Comparison of ENCODE assay signal across 27 cellular contexts in the genomic region with DNA sequence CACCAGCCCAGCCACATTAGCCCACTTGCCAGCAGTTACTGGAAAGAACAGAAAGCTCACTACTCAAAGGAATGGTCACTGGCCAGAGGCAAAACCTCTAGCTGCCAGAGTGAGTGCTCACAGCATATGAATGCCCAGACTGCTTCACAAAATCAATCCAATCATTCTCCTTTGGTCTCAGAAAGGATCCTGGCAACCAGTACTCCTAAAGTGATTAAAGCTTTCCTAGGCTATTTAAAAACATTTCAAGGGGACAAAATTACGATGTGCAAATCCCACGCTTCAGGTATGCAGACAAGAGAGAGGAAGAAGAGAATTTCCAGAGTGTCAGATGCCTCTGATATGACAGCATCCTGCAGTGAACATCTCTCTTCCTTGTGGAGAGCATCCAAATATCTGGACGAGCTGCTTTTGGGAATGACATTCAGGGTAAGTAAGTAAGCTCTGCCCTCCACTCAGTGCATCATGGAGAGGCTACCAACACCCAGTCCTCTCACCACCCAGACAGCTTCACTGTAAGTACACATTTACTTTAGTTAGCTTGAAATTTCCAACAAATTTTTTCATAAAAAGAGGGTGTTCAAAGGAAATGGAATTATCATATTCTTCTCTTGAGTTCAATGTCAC. TPM values are rescaled to one million over a fixed set of nuclear protein-coding genes. Genes with fewer than 3 reads are reported as not detected.
DNase-seq lines count a peak whose midpoint lies in the region; ATAC-seq, FAIRE-seq and TF ChIP-seq lines count a peak whose summit lies in the region.
"Had no signal": no experiment of that assay in that cellular context is flagged by ENCODE, and none has a peak within 500 bp of the region (broad histone marks: within the 10 kb centered on the region; RNA-seq: fewer than 3 reads in every experiment).

No MANE protein-coding gene starts in this region.

- DNase-seq in NCI-H2196 (lab: John Stamatoyannopoulos, UW; ENCODE audit: unreplicated experiment) = peak; percentile 21
- DNase-seq in NCI-H2196 treated with DMSO at 0.1 percent for 48 hours (lab: John Stamatoyannopoulos, UW; ENCODE audit: unreplicated experiment) = no peak
- DNase-seq in SK-N-SH = peak; percentile 40
- DNase-seq in heart right ventricle = no peak
- DNase-seq in pancreas = no peak
- no peak for DNase-seq in activated CD4-positive, alpha-beta T cell treated with anti-CD3 and anti-CD28 coated beads, Interleukin-2, amount 50 U/mL, for 48 hours
- DNase-seq in NCI-H2227 treated with DMSO at 0.1 percent for 48 hours (lab: John Stamatoyannopoulos, UW) = no peak
- DNase-seq: activated CD4-positive, alpha-beta T cell treated with anti-CD3 and anti-CD28 coated beads, Interleukin-2, amount 10 ng/mL, durations not matched to agents 24 days and 14 days; activated T-cell treated with anti-CD3 and anti-CD28 coated beads, Interleukin-2, amount 50 U/mL, for 48 hours; CD4-positive, alpha-beta T cell; dermis blood vessel endothelial cell; mucosa of descending colon; natural killer cell; NCI-H1105; NCI-H187; NCI-H526 treated with DMSO at 0.1 percent for 48 hours; stimulated activated naive B cell treated with anti-CD40 and anti-IgM and Interleukin-4, amounts not matched to agents 10 μg/mL and 1 μg/mL and 100 μg/mL, for 72 hours; T1000; upper lobe of left lung had no signal

- CTCF ChIA-PET in SK-N-SH (lab: Yijun Ruan, JAX) = interaction anchor here (0.9 to 10.3 kb wide), 11 partner anchors 16 to 555 kb away, joined by 3 to 83 read pairs (median 7); partner anchors contain the start of gene ICA1

- POLR2A ChIA-PET in SK-N-SH (lab: Yijun Ruan, JAX) = interaction anchor here (1.0 to 2.5 kb wide), 10 partner anchors 8 to 267 kb away, joined by 4 to 42 read pairs (median 7); partner anchors contain the start of gene ICA1

- no peak overlapping the region for H3K4me2 ChIP-seq in SK-N-SH

- H3K27ac ChIP-seq in SK-N-SH (ENCODE audit: low read depth in 2 of 2, low read length in 1 of 2) (peak overlapping the region in 1 of 2 experiments; percentile 99; a peak in 2 of 4 replicates), heart right ventricle (peak overlapping the region in 7 of 10 donors; percentile 15 to 67 (median 46)), pancreas (no peak overlapping the region)
- H3K27ac ChIP-seq: skin epidermis, upper lobe of left lung had no signal

- 0 out of 4 replicates have a peak, but pooled peaks of 1 of the 2 experiments have one; percentile 28 for TF ChIP-seq EP300 in SK-N-SH (IDR thresholded peaks at IDR 0.05; ENCODE audit: borderline replicate concordance in 1 of 2, low read depth in 1 of 2, low read length in 1 of 2)

- intact Hi-C loops in heart right ventricle (cut with DNase I) (loop anchor here in 2 of 10 donors (5.0 kb wide), 2 partner anchors 45 to 60 kb away; no protein-coding TSS in a partner anchor), pancreas (cut with DNase I) (no loop called here)

- no peak overlapping the region for H3K9ac ChIP-seq in SK-N-SH

- no peaks in the 10 kb centered on the region for H3F3A ChIP-seq in SK-N-SH (replicated peaks; ENCODE audit: insufficient read depth)

- no peak for FAIRE-seq in pancreas (lab: Jason Lieb, UNC)
- FAIRE-seq: astrocyte, D721Med, HTR-8/SVneo, RCC 7860 had no signal

- WGBS in SK-N-SH (ENCODE audit: low lambda C conversion rate) = 2% methylated on average over 3 of the region's 3 CpGs
- WGBS in heart right ventricle, 2 donors = 16 to 31% methylated on average over 3 of the region's 3 CpGs
- WGBS in pancreas, 2 donors = 41 to 46% methylated on average over 3 of the region's 3 CpGs

- H2AFZ ChIP-seq in SK-N-SH (ENCODE audit: low read depth) = no peak overlapping the region

- H3K4me1 ChIP-seq in SK-N-SH (ENCODE audit: control insufficient read depth in 1 of 2, insufficient read depth in 2 of 2, low read depth in 1 of 2, low read length in 1 of 2) (peaks cover 0 to 39% of the 10 kb centered on the region in 2 experiments; a peak in 2 of 4 replicates), heart right ventricle (peaks cover 0 to 45% (median 6%) of the 10 kb centered on the region in 9 donors), pancreas (peaks cover 0 to 2% (median 0%) of the 10 kb centered on the region in 3 donors)

- H3K9me3 ChIP-seq in SK-N-SH (no peaks in the 10 kb centered on the region), heart right ventricle (peaks cover 0 to 7% (median 0%) of the 10 kb centered on the region in 11 donors), pancreas (no peaks in the 10 kb centered on the region)
- H3K9me3 ChIP-seq: mucosa of descending colon, upper lobe of left lung had no signal

- H3K27me3 ChIP-seq in SK-N-SH (ENCODE audit: insufficient read depth) (no peaks in the 10 kb centered on the region), heart right ventricle (no peaks in the 10 kb centered on the region), pancreas (no peaks in the 10 kb centered on the region)
- H3K27me3 ChIP-seq: upper lobe of left lung had no signal

- peak; percentile 55 for TF ChIP-seq RAD21 in SK-N-SH (IDR thresholded peaks at IDR 0.05; ENCODE audit: low read length)

- H3K4me3 ChIP-seq in SK-N-SH (ENCODE audit: low read depth in 2 of 2, low read length in 1 of 2) (peak overlapping the region in 1 of 2 experiments; percentile 17; a peak in 1 of 4 replicates), heart right ventricle (no peak overlapping the region), pancreas (no peak overlapping the region)
- H3K4me3 ChIP-seq: lung, mucosa of descending colon, skin epidermis, upper lobe of left lung had no signal

- H3K36me3 ChIP-seq in SK-N-SH (replicated peaks in 1 of 2; ENCODE audit: control insufficient read depth in 1 of 2, insufficient read depth in 2 of 2, low read length in 1 of 2) (peaks cover 0 to 10% of the 10 kb centered on the region in 2 experiments), heart right ventricle (peaks cover 0 to 32% (median 0%) of the 10 kb centered on the region in 9 donors), pancreas (no peaks in the 10 kb centered on the region)

- H3K9me2 ChIP-seq in SK-N-SH = no peaks in the 10 kb centered on the region

- peak in 7 of 8 donors; percentile 29 to 76 (median 55) for ATAC-seq in heart right ventricle
- peak in 3 of 4 donors; percentile 32 to 74 (median 36) for ATAC-seq in pancreas
- ATAC-seq in HG03354 (IDR thresholded peaks at IDR 0.05; ENCODE audit: poor library complexity, severe bottlenecking, unreplicated experiment) = no peak
- ATAC-seq: esophagus mucosa; mucosa of descending colon; natural killer cell; stimulated activated naive B cell treated with anti-CD40 and anti-IgM and Interleukin-4, amounts not matched to agents 10 μg/mL and 1 μg/mL and 100 μg/mL, for 72 hours had no signal

- no peaks in the 10 kb centered on the region for H3K79me2 ChIP-seq in SK-N-SH (ENCODE audit: insufficient read depth)

- TF ChIP-seq CTCF in SK-N-SH (IDR thresholded peaks at IDR 0.05) = no peak
- peak in 4 of 9 donors; percentile 14 to 37 (median 28) for TF ChIP-seq CTCF in heart right ventricle (IDR thresholded peaks at IDR 0.05)
- no peak for TF ChIP-seq CTCF in pancreas (IDR thresholded peaks at IDR 0.05)

- no peaks in the 10 kb centered on the region for H4K20me1 ChIP-seq in SK-N-SH (ENCODE audit: insufficient read depth)

TF ChIP-seq in SK-N-SH, 30 proteins besides CTCF, POLR2A, EP300 and RAD21 (continues in another document):
- TF ChIP-seq, protein P1, sequence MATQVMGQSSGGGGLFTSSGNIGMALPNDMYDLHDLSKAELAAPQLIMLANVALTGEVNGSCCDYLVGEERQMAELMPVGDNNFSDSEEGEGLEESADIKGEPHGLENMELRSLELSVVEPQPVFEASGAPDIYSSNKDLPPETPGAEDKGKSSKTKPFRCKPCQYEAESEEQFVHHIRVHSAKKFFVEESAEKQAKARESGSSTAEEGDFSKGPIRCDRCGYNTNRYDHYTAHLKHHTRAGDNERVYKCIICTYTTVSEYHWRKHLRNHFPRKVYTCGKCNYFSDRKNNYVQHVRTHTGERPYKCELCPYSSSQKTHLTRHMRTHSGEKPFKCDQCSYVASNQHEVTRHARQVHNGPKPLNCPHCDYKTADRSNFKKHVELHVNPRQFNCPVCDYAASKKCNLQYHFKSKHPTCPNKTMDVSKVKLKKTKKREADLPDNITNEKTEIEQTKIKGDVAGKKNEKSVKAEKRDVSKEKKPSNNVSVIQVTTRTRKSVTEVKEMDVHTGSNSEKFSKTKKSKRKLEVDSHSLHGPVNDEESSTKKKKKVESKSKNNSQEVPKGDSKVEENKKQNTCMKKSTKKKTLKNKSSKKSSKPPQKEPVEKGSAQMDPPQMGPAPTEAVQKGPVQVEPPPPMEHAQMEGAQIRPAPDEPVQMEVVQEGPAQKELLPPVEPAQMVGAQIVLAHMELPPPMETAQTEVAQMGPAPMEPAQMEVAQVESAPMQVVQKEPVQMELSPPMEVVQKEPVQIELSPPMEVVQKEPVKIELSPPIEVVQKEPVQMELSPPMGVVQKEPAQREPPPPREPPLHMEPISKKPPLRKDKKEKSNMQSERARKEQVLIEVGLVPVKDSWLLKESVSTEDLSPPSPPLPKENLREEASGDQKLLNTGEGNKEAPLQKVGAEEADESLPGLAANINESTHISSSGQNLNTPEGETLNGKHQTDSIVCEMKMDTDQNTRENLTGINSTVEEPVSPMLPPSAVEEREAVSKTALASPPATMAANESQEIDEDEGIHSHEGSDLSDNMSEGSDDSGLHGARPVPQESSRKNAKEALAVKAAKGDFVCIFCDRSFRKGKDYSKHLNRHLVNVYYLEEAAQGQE (IDR thresholded peaks at IDR 0.05; ENCODE audit: low read depth, low read length) = no peak
- TF ChIP-seq, protein P2, sequence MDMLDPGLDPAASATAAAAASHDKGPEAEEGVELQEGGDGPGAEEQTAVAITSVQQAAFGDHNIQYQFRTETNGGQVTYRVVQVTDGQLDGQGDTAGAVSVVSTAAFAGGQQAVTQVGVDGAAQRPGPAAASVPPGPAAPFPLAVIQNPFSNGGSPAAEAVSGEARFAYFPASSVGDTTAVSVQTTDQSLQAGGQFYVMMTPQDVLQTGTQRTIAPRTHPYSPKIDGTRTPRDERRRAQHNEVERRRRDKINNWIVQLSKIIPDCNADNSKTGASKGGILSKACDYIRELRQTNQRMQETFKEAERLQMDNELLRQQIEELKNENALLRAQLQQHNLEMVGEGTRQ (IDR thresholded peaks at IDR 0.05; ENCODE audit: borderline replicate concordance, low read depth, low read length) = no peak
- no peak for TF ChIP-seq RFX5 (IDR thresholded peaks at IDR 0.05; ENCODE audit: low read length)
- TF ChIP-seq CHD2 (IDR thresholded peaks at IDR 0.05; ENCODE audit: low read length, partially characterized antibody) = no peak

RNA-seq across cellular contexts. Expression of gene ICA1, which starts 25.1 kb away (rescaled TPM):
- 2.4 and 5.4 TPM in 2 replicates for polyA plus RNA-seq in SK-N-SH (2012; rRNA removed)
- 7.3 and 8.9 TPM in 2 replicates for polyA plus RNA-seq in SK-N-SH (2012; cell fraction: cytosol; rRNA removed)
- polyA plus RNA-seq in SK-N-SH (2012; cell fraction: nucleus; rRNA removed) = 7.5 and 10.2 TPM in 2 replicates
- 10 to 100 TPM; 41.3 to 92.1 (median 62.3) TPM for total RNA-seq in heart right ventricle
- 10 to 100 TPM; 29.5 to 33.4 TPM for polyA plus RNA-seq in heart right ventricle
- 10 to 100 TPM; 34.8 to 57.4 (median 50.4) TPM for total RNA-seq in pancreas
- 10 to 100 TPM; 35.8 to 74.4 TPM for polyA plus RNA-seq in pancreas

Comparison
In these comparisons a context has a peak if more than half of its experiments do, and no peak if none do; other contexts are left out.
1. DNase-seq: peak in NCI-H2196 (single experiment) and SK-N-SH (single experiment); none in NCI-H2196 treated with DMSO at 0.1 percent for 48 hours (single experiment), heart right ventricle (0 of 2), pancreas (0 of 6), activated CD4-positive, alpha-beta T cell treated with anti-CD3 and anti-CD28 coated beads, Interleukin-2, amount 50 U/mL, for 48 hours (0 of 2) and NCI-H2227 treated with DMSO at 0.1 percent for 48 hours (single experiment).
2. H3K27ac ChIP-seq: peak in heart right ventricle (7 of 10); none in pancreas (0 of 4).